In genomic region chr11:9701799-9702198, GRCh38 we compare ENCODE assay signal across 12 cellular contexts. TPM values are rescaled to one million over a fixed set of nuclear protein-coding genes. Genes with fewer than 3 reads are reported as not detected.
DNase-seq lines count a peak whose midpoint lies in the region; ATAC-seq and TF ChIP-seq lines count a peak whose summit lies in the region.
"Had no signal": no experiment of that assay in that cellular context is flagged by ENCODE, and none has a peak within 500 bp of the region (broad histone marks: within the 10 kb centered on the region; RNA-seq: fewer than 3 reads in every experiment).

No MANE protein-coding gene starts in this region.

- H4K20me1 ChIP-seq in Karpas-422 (ENCODE audit: insufficient read depth, low read depth, low read length), result no peaks in the 10 kb centered on the region

- H3K4me3 ChIP-seq in Karpas-422 (ENCODE audit: low read length), result no peak overlapping the region
- no peak overlapping the region for H3K4me3 ChIP-seq in retinal pigment epithelial cell (ENCODE audit: low read length)
- H3K4me3 ChIP-seq: SJCRH30 had no signal

- H3K9me3 ChIP-seq in Karpas-422 (ENCODE audit: low read length), result no peaks in the 10 kb centered on the region

- H3K36me3 ChIP-seq in Karpas-422 (ENCODE audit: insufficient read depth, low read length), result peaks cover 33% of the 10 kb centered on the region

- H3K27ac ChIP-seq in Karpas-422 (ENCODE audit: low read length), result peak overlapping the region; percentile 62
- H3K27ac ChIP-seq in caudate nucleus (ENCODE audit: low read depth, low read length), result peak overlapping the region; percentile 58
- H3K27ac ChIP-seq: foreskin keratinocyte, SJCRH30 had no signal

- no peaks in the 10 kb centered on the region for H3K9me2 ChIP-seq in Karpas-422 (replicated peaks; ENCODE audit: insufficient read depth, low read length)

- DNase-seq in NCI-H82 (lab: John Stamatoyannopoulos, UW) (peak; percentile 46), NCI-H82 treated with DMSO at 0.1 percent for 48 hours (lab: John Stamatoyannopoulos, UW; ENCODE audit: unreplicated experiment) (no peak), Karpas-422 (no peak), caudate nucleus (lab: John Stamatoyannopoulos, UW) (no peak), retinal pigment epithelial cell (ENCODE audit: low read depth) (peak; percentile 52)
- no peak for DNase-seq in activated effector memory CD4-positive, alpha-beta T cell treated with anti-CD3 and anti-CD28 coated beads, Interleukin-2, amount 50 U/mL, for 16 hours
- no peak for DNase-seq in stimulated activated CD4-positive, alpha-beta T cell treated with anti-CD3 and anti-CD28 coated beads, Interleukin-4, amount 100 ng/mL, for 4 hours
- DNase-seq: activated CD4-positive, alpha-beta T cell treated with anti-CD3 and anti-CD28 coated beads for 48 hours; foreskin keratinocyte; stimulated activated CD4-positive, alpha-beta T cell treated with anti-CD3 and anti-CD28 coated beads, Interleukin-4, amount 100 ng/mL, for 24 hours had no signal

- no peak for ATAC-seq in HG02884 (IDR thresholded peaks at IDR 0.05; ENCODE audit: unreplicated experiment)

- H3K4me2 ChIP-seq in Karpas-422 (ENCODE audit: low read depth, low read length, poor library complexity, severe bottlenecking), result no peak overlapping the region

- no peak overlapping the region for H2AFZ ChIP-seq in Karpas-422 (ENCODE audit: low read length)

- no peak for TF ChIP-seq CTCF in retinal pigment epithelial cell (conservative IDR thresholded peaks at IDR 0.05; ENCODE audit: low read depth, low read length)

- H3K4me1 ChIP-seq in Karpas-422 (ENCODE audit: low read length), result peaks cover 56% of the 10 kb centered on the region
- H3K4me1 ChIP-seq: SJCRH30 had no signal

- H3K79me2 ChIP-seq in Karpas-422 (ENCODE audit: low read length), result peaks cover 82% of the 10 kb centered on the region

- H3K9ac ChIP-seq in Karpas-422 (ENCODE audit: low read length), result no peak overlapping the region

- H3K27me3 ChIP-seq in Karpas-422 (ENCODE audit: low read length), result no peaks in the 10 kb centered on the region
- H3K27me3 ChIP-seq: foreskin keratinocyte, SJCRH30 had no signal

RNA-seq across cellular contexts. Expression of gene SWAP70, which starts 37.9 kb away (rescaled TPM):
- total RNA-seq in Karpas-422 (2014; rRNA removed; shearing (Covaris generic); ENCODE audit: low replicate concordance), result 77.0 and 82.4 TPM in 2 replicates

Comparison
In these comparisons a context has a peak if more than half of its experiments do, and no peak if none do; other contexts are left out.
1. DNase-seq: peak in NCI-H82 (single experiment) and retinal pigment epithelial cell (single experiment); none in NCI-H82 treated with DMSO at 0.1 percent for 48 hours (single experiment), Karpas-422 (single experiment), caudate nucleus (0 of 61), activated effector memory CD4-positive, alpha-beta T cell treated with anti-CD3 and anti-CD28 coated beads, Interleukin-2, amount 50 U/mL, for 16 hours (single experiment) and stimulated activated CD4-positive, alpha-beta T cell treated with anti-CD3 and anti-CD28 coated beads, Interleukin-4, amount 100 ng/mL, for 4 hours (0 of 2).